8 cellular contexts compared by ENCODE assay signal in the genomic region with DNA sequence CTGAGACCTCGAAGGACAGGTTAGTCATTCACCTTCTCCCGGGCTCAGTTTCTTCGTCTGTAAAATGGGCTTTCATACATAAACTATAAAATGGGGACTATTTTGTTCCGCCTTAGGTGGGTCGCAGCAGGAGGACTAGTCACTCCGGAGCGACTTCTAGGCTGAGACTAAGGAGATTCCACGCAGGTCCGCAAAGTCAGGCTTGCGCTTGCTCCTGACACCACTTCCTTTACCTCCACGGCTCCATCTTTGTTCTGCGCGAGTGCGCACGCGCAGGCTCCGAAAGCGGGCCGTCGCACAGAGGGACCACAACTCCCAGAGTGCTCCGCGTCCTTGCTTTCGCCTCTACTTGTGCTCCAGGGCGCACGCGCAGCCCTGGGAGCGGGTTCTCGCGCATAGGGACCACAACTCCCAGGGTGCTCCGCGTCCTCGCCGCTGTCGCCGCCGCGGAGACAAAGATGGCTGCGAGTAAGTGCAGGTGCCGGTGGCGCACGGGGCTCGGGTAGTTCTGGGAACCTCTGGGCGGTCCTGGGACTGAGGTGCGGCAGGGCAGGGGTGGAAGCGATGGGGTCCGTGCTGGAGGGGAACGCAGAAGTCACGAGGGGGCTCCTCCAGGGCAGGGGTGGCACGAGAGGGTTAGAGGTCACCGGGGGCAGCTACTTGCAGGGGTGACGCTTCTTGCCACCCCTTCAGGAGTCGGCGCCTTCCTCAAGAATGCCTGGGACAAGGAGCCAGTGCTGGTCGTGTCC. TPM values are rescaled to one million over a fixed set of nuclear protein-coding genes. Genes with fewer than 3 reads are reported as not detected.
A peak's percentile ranks its signal among the peaks of the same experiment; 100 is the strongest.
DNase-seq lines count a peak whose midpoint lies in the region; ATAC-seq and TF ChIP-seq lines count a peak whose summit lies in the region.

TSS of gene NDUFA3 (plus strand) at position 435 of the 749 bp plus-strand sequence. CDS start at position 459, 24 bp downstream.

- peak; percentile 91 for TF ChIP-seq POLR2A in GM18951 (IDR thresholded peaks at IDR 0.05; ENCODE audit: extremely low read depth, insufficient read depth, insufficient read length)

- intact Hi-C loops in activated B cell treated with CpG ODN at 0.5 μM for 24 hours (cut with micrococcal nuclease), result loop anchor here (1.0 to 5.0 kb wide), 8 partner anchors 13 to 1465 kb away; partner anchors contain the start of genes CNOT3, LENG1, MYADM and PRPF31

- POLR2A ChIA-PET in activated B cell treated with CpG ODN at 0.5 μM for 24 hours (lab: Charles Lee), result interaction anchor here (0.5 to 3.5 kb wide), 9 partner anchors 12 to 1913 kb away, joined by 3 to 39 read pairs (median 5); partner anchors contain the start of genes CNOT3, LENG1, MBOAT7 and MYADM

- peak; percentile 93 for ATAC-seq in HG03196 (IDR thresholded peaks at IDR 0.05; ENCODE audit: unreplicated experiment)
- peak; percentile 97 for ATAC-seq in activated B cell treated with CpG ODN at 0.5 μM for 24 hours (ENCODE audit: low read depth)

- peaks cover 27% of the 10 kb centered on the region for H3K36me3 Mint-ChIP-seq in activated B cell treated with CpG ODN at 0.5 μM for 24 hours (ENCODE audit: low read depth)
- H3K36me3 Mint-ChIP-seq in immature natural killer cell, result peaks cover 4 to 12% (median 6%) of the 10 kb centered on the region in 3 donors

- no peak for TF ChIP-seq CTCF in activated B cell treated with CpG ODN at 0.5 μM for 24 hours (IDR thresholded peaks at IDR 0.05)

- H3K27me3 Mint-ChIP-seq in activated B cell treated with CpG ODN at 0.5 μM for 24 hours (no peaks in the 10 kb centered on the region), immature natural killer cell (ENCODE audit: low read depth in 3 of 3) (peaks cover 4 to 9% (median 8%) of the 10 kb centered on the region in 3 donors)

- in situ Hi-C loops in GM18951 (cut with MboI; ENCODE audit: low sequenced_read_pairs, unreplicated experiment), result no loop called here

- H3K27ac ChIP-seq in caudate nucleus (ENCODE audit: low read depth, low read length), result peak within 1 kb of the TSS; percentile 74

- H3K9me3 Mint-ChIP-seq in activated B cell treated with CpG ODN at 0.5 μM for 24 hours (no peaks in the 10 kb centered on the region), immature natural killer cell (no peaks in the 10 kb centered on the region)

- peaks cover 15% of the 10 kb centered on the region for H3K4me1 Mint-ChIP-seq in activated B cell treated with CpG ODN at 0.5 μM for 24 hours
- peaks cover 20 to 32% of the 10 kb centered on the region in 2 donors for H3K4me1 Mint-ChIP-seq in immature natural killer cell

- peak within 1 kb of the TSS; percentile 99 for H3K4me3 Mint-ChIP-seq in activated B cell treated with CpG ODN at 0.5 μM for 24 hours
- H3K4me3 Mint-ChIP-seq in immature natural killer cell, result peak within 1 kb of the TSS; percentile 96 to 99 (median 97)

- peak; percentile 100 for DNase-seq in AG08395 (ENCODE audit: low spot score)
- DNase-seq in NCI-H345 (lab: John Stamatoyannopoulos, UW), result peak; percentile 96
- peak; percentile 93 for DNase-seq in activated B cell treated with CpG ODN at 0.5 μM for 24 hours
- DNase-seq in caudate nucleus (lab: John Stamatoyannopoulos, UW), result peak; percentile 55 to 99 (median 96)
- peak; percentile 97 to 98 (median 97) for DNase-seq in immature natural killer cell
- DNase-seq in smooth muscle cell of the brain vasculature (ENCODE audit: low read depth, low spot score), result peak; percentile 98

- H3K27ac Mint-ChIP-seq in activated B cell treated with CpG ODN at 0.5 μM for 24 hours (peak within 1 kb of the TSS; percentile 93), immature natural killer cell (peak within 1 kb of the TSS; percentile 91 to 98 (median 96))

- CTCF ChIA-PET in activated B cell treated with CpG ODN at 0.5 μM for 24 hours (lab: Charles Lee), result no interaction called here

RNA-seq across cellular contexts. Expression of gene NDUFA3, which starts in this region (rescaled TPM):
- 94.7 and 96.1 TPM in 2 replicates for total RNA-seq in activated B cell treated with CpG ODN at 0.5 μM for 24 hours
- 100 to 1,000 TPM; 367 to 704 (median 506) TPM for polyA plus RNA-seq in immature natural killer cell

Comparison
In these comparisons a context has a peak if more than half of its experiments do, and no peak if none do; other contexts are left out.
1. Peak in every context shown above with its lines: DNase-seq, ATAC-seq and H3K27ac ChIP-seq.